Comparison of ENCODE assay signal across 1 cellular context in genomic region chr5:172690258-172691075, GRCh38.
TF ChIP-seq lines count a peak whose summit lies in the region.

No MANE protein-coding gene starts in this region.

TF ChIP-seq in GM12878, 131 proteins besides CTCF, POLR2A, EP300 and RAD21 (continued from another document and continues in another):
- no peak for TF ChIP-seq ATF7 (IDR thresholded peaks at IDR 0.05; ENCODE audit: low read depth)
- no peak for TF ChIP-seq TARDBP (IDR thresholded peaks at IDR 0.05; ENCODE audit: borderline replicate concordance)
- TF ChIP-seq GABPA (IDR thresholded peaks at IDR 0.05; ENCODE audit: low read depth) = 0 out of 2 replicates have a peak, but pooled peaks have one; percentile 28
- peak; percentile 59; the same call in 1 of the 2 replicates for TF ChIP-seq NFIC (IDR thresholded peaks at IDR 0.05; ENCODE audit: low read depth, low read length)
- no peak for TF ChIP-seq ZNF24 (IDR thresholded peaks at IDR 0.05)
- TF ChIP-seq E2F4 (IDR thresholded peaks at IDR 0.05; ENCODE audit: low read depth, low read length) = no peak
- no peak for TF ChIP-seq ZZZ3 (IDR thresholded peaks at IDR 0.05; ENCODE audit: control insufficient read depth, insufficient read length, low read depth)
- peak; percentile 88 for TF ChIP-seq RUNX3 (IDR thresholded peaks at IDR 0.05; ENCODE audit: low read length)
- TF ChIP-seq MLLT1 (IDR thresholded peaks at IDR 0.05) = no peak
- TF ChIP-seq TBL1XR1 (IDR thresholded peaks at IDR 0.05; ENCODE audit: low read depth, low read length) = no peak
- 0 out of 2 replicates have a peak, but pooled peaks have one; percentile 34 for TF ChIP-seq NR2F1 (conservative IDR thresholded peaks at IDR 0.05)
- TF ChIP-seq CREM (IDR thresholded peaks at IDR 0.05; ENCODE audit: low read depth) = peak; percentile 54; the same call in 1 of the 2 replicates
- no peak for TF ChIP-seq JUND (IDR thresholded peaks at IDR 0.05; ENCODE audit: low read depth, low read length)
- peak in 1 of 2 experiments; percentile 21; a peak in 1 of 4 replicates for TF ChIP-seq BHLHE40 (IDR thresholded peaks at IDR 0.05; ENCODE audit: borderline replicate concordance in 1 of 2, low read depth in 2 of 2, low read length in 1 of 2)
- TF ChIP-seq BACH1 (IDR thresholded peaks at IDR 0.05; ENCODE audit: borderline replicate concordance) = no peak
- no peak for TF ChIP-seq ZBTB4 (CRISPR knock-in tag; IDR thresholded peaks at IDR 0.05)
- TF ChIP-seq TAF1 (IDR thresholded peaks at IDR 0.05; ENCODE audit: borderline replicate concordance, low read depth, low read length) = no peak
- peak; percentile 71; the same call in 1 of the 2 replicates for TF ChIP-seq EED (IDR thresholded peaks at IDR 0.05; ENCODE audit: low read depth)
- TF ChIP-seq HDAC6 (IDR thresholded peaks at IDR 0.05; ENCODE audit: unreplicated experiment) = no peak
- peak; percentile 34; the same call in 1 of the 2 replicates for TF ChIP-seq FOXM1 (IDR thresholded peaks at IDR 0.05; ENCODE audit: low read depth, low read length)
- no peak for TF ChIP-seq PAX5 (IDR thresholded peaks at IDR 0.05; ENCODE audit: borderline replicate concordance, low read depth, low read length)
- TF ChIP-seq TCF3 (IDR thresholded peaks at IDR 0.05; ENCODE audit: borderline replicate concordance, insufficient read depth, low read depth, low read length) = no peak
- TF ChIP-seq IRF3 (IDR thresholded peaks at IDR 0.05) = no peak
- TF ChIP-seq SMAD5 (IDR thresholded peaks at IDR 0.05; ENCODE audit: low read depth) = no peak
- TF ChIP-seq BMI1 (IDR thresholded peaks at IDR 0.05; ENCODE audit: borderline replicate concordance) = no peak
- TF ChIP-seq MYC (IDR thresholded peaks at IDR 0.05; ENCODE audit: insufficient read depth, insufficient read length, insufficient replicate concordance, low read length, severe bottlenecking) = no peak
- peak in 1 of 2 experiments; percentile 22; a peak in 1 of 4 replicates for TF ChIP-seq ETV6 (conservative IDR thresholded peaks at IDR 0.05 in 1 of 2, IDR thresholded peaks at IDR 0.05 in 1 of 2; ENCODE audit: borderline replicate concordance in 1 of 2, low read depth in 1 of 2)
- peak; percentile 52; the same call in 1 of the 2 replicates for TF ChIP-seq CBFB (IDR thresholded peaks at IDR 0.05; ENCODE audit: low read depth)
- no peak for TF ChIP-seq NBN (IDR thresholded peaks at IDR 0.05)
- TF ChIP-seq E2F8 (IDR thresholded peaks at IDR 0.05; ENCODE audit: low read depth, partially characterized antibody) = no peak
- TF ChIP-seq USF2 (IDR thresholded peaks at IDR 0.05; ENCODE audit: borderline replicate concordance, low read depth, low read length) = no peak
- no peak for TF ChIP-seq SMAD1 (IDR thresholded peaks at IDR 0.05; ENCODE audit: low read depth, partially characterized antibody)
- TF ChIP-seq RAD51 (IDR thresholded peaks at IDR 0.05) = no peak
- no peak for TF ChIP-seq SP1 (IDR thresholded peaks at IDR 0.05; ENCODE audit: low read depth, low read length)
- TF ChIP-seq BCL11A (IDR thresholded peaks at IDR 0.05; ENCODE audit: low read depth, low read length) = peak; percentile 51; the same call in 1 of the 2 replicates
- no peak for TF ChIP-seq CEBPB (IDR thresholded peaks at IDR 0.05; ENCODE audit: borderline replicate concordance in 1 of 2, low read depth in 2 of 2, low read length in 2 of 2)
- TF ChIP-seq GATAD2B (conservative IDR thresholded peaks at IDR 0.05; ENCODE audit: low read depth) = no peak
- TF ChIP-seq ZNF207 (IDR thresholded peaks at IDR 0.05; ENCODE audit: borderline replicate concordance) = no peak
- peak; percentile 63 for TF ChIP-seq DPF2 (IDR thresholded peaks at IDR 0.05)
- TF ChIP-seq ZBED1 (IDR thresholded peaks at IDR 0.05; ENCODE audit: borderline replicate concordance) = no peak
- TF ChIP-seq MEF2A (IDR thresholded peaks at IDR 0.05; ENCODE audit: insufficient read depth, low read depth, low read length) = 0 out of 2 replicates have a peak, but pooled peaks have one; percentile 19
- TF ChIP-seq YBX1 (IDR thresholded peaks at IDR 0.05) = no peak
- no peak for TF ChIP-seq POU2F2 (IDR thresholded peaks at IDR 0.05; ENCODE audit: borderline replicate concordance, low read depth, low read length)
- peak; percentile 87; the same call in 1 of the 2 replicates for TF ChIP-seq CBX5 (IDR thresholded peaks at IDR 0.05; ENCODE audit: low read depth)
- TF ChIP-seq STAT1 (conservative IDR thresholded peaks at IDR 0.05) = no peak
- TF ChIP-seq MEF2B (IDR thresholded peaks at IDR 0.05; ENCODE audit: partially characterized antibody, poor library complexity, severe bottlenecking) = no peak
- TF ChIP-seq SREBF2 (IDR thresholded peaks at IDR 0.05; ENCODE audit: low read length) = no peak
- peak; percentile 60; the same call in 1 of the 2 replicates for TF ChIP-seq ATF2 (IDR thresholded peaks at IDR 0.05; ENCODE audit: low read length)
- no peak for TF ChIP-seq HSF1 (IDR thresholded peaks at IDR 0.05; ENCODE audit: low read depth, low read length)
- no peak for TF ChIP-seq EGR1 (IDR thresholded peaks at IDR 0.05; ENCODE audit: borderline replicate concordance in 1 of 2, low read depth in 2 of 2, low read length in 2 of 2)
- peak; percentile 97 for TF ChIP-seq IRF4 (IDR thresholded peaks at IDR 0.05; ENCODE audit: low read depth, low read length)
- TF ChIP-seq FOS (IDR thresholded peaks at IDR 0.05; ENCODE audit: borderline replicate concordance, extremely low read depth, insufficient read length) = no peak
- peak in 1 of 2 experiments; percentile 26; a peak in 1 of 4 replicates for TF ChIP-seq IKZF2 (IDR thresholded peaks at IDR 0.05)
- TF ChIP-seq SRF (IDR thresholded peaks at IDR 0.05; ENCODE audit: low read depth in 2 of 2, low read length in 2 of 2) = peak in 1 of 2 experiments; percentile 55; a peak in 1 of 4 replicates
- no peak for TF ChIP-seq MYB (IDR thresholded peaks at IDR 0.05; ENCODE audit: borderline replicate concordance, low read depth, low read length)
